ENCODE assay signal across 3 cellular contexts in genomic region chr12:72978999-72979398, GRCh38.
"Had no signal": no experiment of that assay in that cellular context is flagged by ENCODE, and none has a peak within 500 bp of the region (broad histone marks: within the 10 kb centered on the region; RNA-seq: fewer than 3 reads in every experiment).

No MANE protein-coding gene starts in this region.

- DNase-seq: GDM1, GF-D8 had no signal

- H3K4me3 ChIP-seq: GM12878 had no signal

- ATAC-seq: GM12878 had no signal
